Comparison of ENCODE assay signal across 8 cellular contexts in the genomic region with DNA sequence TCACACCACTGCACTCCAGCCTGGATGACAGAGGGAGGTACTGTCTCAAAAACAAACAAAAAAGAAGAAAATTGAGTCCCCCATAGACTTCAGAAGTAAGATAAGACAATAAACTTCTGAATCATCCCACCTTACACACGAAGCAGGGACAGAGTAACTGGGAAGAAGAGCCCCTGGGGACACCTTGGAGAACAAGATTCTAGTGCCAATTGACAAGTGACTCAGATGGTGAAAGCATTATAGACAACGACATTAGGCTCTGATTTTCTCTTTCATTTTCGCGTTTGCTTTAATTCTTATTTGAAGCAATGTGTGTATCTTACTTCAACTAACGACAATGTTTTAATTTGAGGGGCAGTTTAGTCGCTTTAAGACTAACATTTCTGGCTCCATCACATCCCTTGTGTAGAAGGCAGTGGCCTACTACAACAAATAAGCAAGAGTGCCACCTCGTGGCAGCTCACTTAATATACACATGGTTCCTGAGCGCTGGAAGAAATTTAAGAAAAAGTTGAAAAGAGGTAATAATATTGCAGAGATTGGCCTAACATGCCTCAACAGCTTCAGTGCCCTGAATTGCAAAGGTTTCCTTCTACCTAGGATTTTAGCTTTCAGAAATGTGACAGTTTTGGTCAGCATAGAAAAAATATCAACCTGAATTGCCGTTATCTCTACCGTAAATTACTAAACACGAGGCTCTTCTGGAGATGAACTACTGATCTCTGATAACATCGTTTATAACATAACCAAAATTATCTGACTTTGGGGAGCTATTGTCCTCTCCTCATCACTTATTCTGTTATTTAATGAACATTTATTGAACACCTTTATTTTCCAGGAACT. TPM values are rescaled to one million over a fixed set of nuclear protein-coding genes. Genes with fewer than 3 reads are reported as not detected.
A peak's percentile ranks its signal among the peaks of the same experiment; 100 is the strongest.
DNase-seq lines count a peak whose midpoint lies in the region; ATAC-seq and TF ChIP-seq lines count a peak whose summit lies in the region.

No MANE protein-coding gene starts in this region.

- no peaks in the 10 kb centered on the region for H3K36me3 Mint-ChIP-seq in activated CD4-positive, alpha-beta T cell treated with anti-CD3 and anti-CD28 coated beads for 36 hours (ENCODE audit: low read depth)

- WGBS in right lobe of liver (ENCODE audit: insufficient coverage, low coverage, low lambda C conversion rate, missing lambda C conversion rate): 24% methylated on average over 12 of the region's 12 CpGs

- TF ChIP-seq POLR2A in right lobe of liver (IDR thresholded peaks at IDR 0.05): no peak

- H3K4me1 ChIP-seq in right lobe of liver: no peaks in the 10 kb centered on the region

- H3K27me3 Mint-ChIP-seq in activated CD4-positive, alpha-beta T cell treated with anti-CD3 and anti-CD28 coated beads for 36 hours: peaks cover 27% of the 10 kb centered on the region

- TF ChIP-seq CTCF in coronary artery (IDR thresholded peaks at IDR 0.05) (peak; percentile 31), right lobe of liver (IDR thresholded peaks at IDR 0.05) (peak; percentile 58 to 77 (median 72))

- H3K9me3 ChIP-seq in right lobe of liver: no peaks in the 10 kb centered on the region

- no peaks in the 10 kb centered on the region for H3K4me1 Mint-ChIP-seq in activated CD4-positive, alpha-beta T cell treated with anti-CD3 and anti-CD28 coated beads for 36 hours

- no peaks in the 10 kb centered on the region for H3K27me3 ChIP-seq in right lobe of liver

- intact Hi-C loops in activated CD4-positive, alpha-beta T cell treated with anti-CD3 and anti-CD28 coated beads for 36 hours (cut with DNase I, micrococcal nuclease): loop anchor here (1.0 to 5.0 kb wide), 4 partner anchors 336 to 1918 kb away; no protein-coding TSS in a partner anchor
- intact Hi-C loops in right lobe of liver (cut with DNase I): loop anchor here in 1 of 2 donors (10.0 kb wide), 1 partner anchor 731 kb away; no protein-coding TSS in a partner anchor

- DNase-seq in AG08395 (ENCODE audit: low spot score) (peak; percentile 57), NCI-H2227 treated with DMSO at 0.1 percent for 48 hours (lab: John Stamatoyannopoulos, UW) (peak; percentile 78), coronary artery (ENCODE audit: low spot score) (no peak), right lobe of liver (peak in 2 of 3 donors; percentile 54 to 65)
- DNase-seq in activated CD4-positive, alpha-beta T cell treated with anti-CD3 and anti-CD28 coated beads for 36 hours: peak; percentile 80
- peak; percentile 6 for DNase-seq in stimulated activated CD8-positive, alpha-beta memory T cell treated with anti-CD3 and anti-CD28 coated beads, Interleukin-12 subunit alpha, Interleukin-12 subunit beta, amount 100 ng/mL, for 4 hours (ENCODE audit: low read depth)

- H3K9me3 Mint-ChIP-seq in activated CD4-positive, alpha-beta T cell treated with anti-CD3 and anti-CD28 coated beads for 36 hours (ENCODE audit: low read depth): no peaks in the 10 kb centered on the region

- H3K27ac Mint-ChIP-seq in activated CD4-positive, alpha-beta T cell treated with anti-CD3 and anti-CD28 coated beads for 36 hours: no peak overlapping the region

- H3K27ac ChIP-seq in coronary artery (no peak overlapping the region), right lobe of liver (no peak overlapping the region)

- no peak overlapping the region for H3K4me3 Mint-ChIP-seq in activated CD4-positive, alpha-beta T cell treated with anti-CD3 and anti-CD28 coated beads for 36 hours

- POLR2A ChIA-PET in activated CD4-positive, alpha-beta T cell treated with anti-CD3 and anti-CD28 coated beads for 36 hours (lab: Charles Lee): no interaction called here

- CTCF ChIA-PET in activated CD4-positive, alpha-beta T cell treated with anti-CD3 and anti-CD28 coated beads for 36 hours (lab: Charles Lee): interaction anchor here (0.6 to 2.8 kb wide), 11 partner anchors 8 to 731 kb away, joined by 3 to 16 read pairs (median 7); no protein-coding TSS in a partner anchor

- H3K4me3 ChIP-seq in coronary artery: no peak overlapping the region
- H3K4me3 ChIP-seq in right lobe of liver: no peak overlapping the region

- H3K36me3 ChIP-seq in right lobe of liver: no peaks in the 10 kb centered on the region

- peak; percentile 81 for ATAC-seq in GM18520 (IDR thresholded peaks at IDR 0.05; ENCODE audit: unreplicated experiment)
- peak; percentile 59 for ATAC-seq in HG03097 (IDR thresholded peaks at IDR 0.05; ENCODE audit: low FRiP score, unreplicated experiment)
- peak; percentile 78 for ATAC-seq in activated CD4-positive, alpha-beta T cell treated with anti-CD3 and anti-CD28 coated beads for 36 hours
- peak; percentile 84 to 89 (median 86) for ATAC-seq in right lobe of liver

RNA-seq across cellular contexts. Expression of gene ASNS, which starts 36.7 kb away (rescaled TPM):
- total RNA-seq in activated CD4-positive, alpha-beta T cell treated with anti-CD3 and anti-CD28 coated beads for 36 hours: 100 to 1,000 TPM; 228 to 247 TPM
- 10 to 100 TPM in 2 of 6 experiments, 1 to 10 TPM in 3, under 1 TPM in 1; 0.33 to 14.5 (median 3.3) TPM for total RNA-seq in right lobe of liver

Comparison
In these comparisons a context has a peak if more than half of its experiments do, and no peak if none do; other contexts are left out.
1. RNA of gene ASNS, which starts 36.7 kb away (total RNA-seq): 228 to 247 TPM in activated CD4-positive, alpha-beta T cell treated with anti-CD3 and anti-CD28 coated beads for 36 hours; 0.33 to 14.5 TPM in right lobe of liver; every median in the first group is over 10 times any median in the second.
2. Peak in every context shown above with its lines, with median percentiles within 50 percentile points of each other: ATAC-seq.